9 cellular contexts compared by ENCODE assay signal in genomic region chr20:33561981-33562601, GRCh38.
A peak's percentile ranks its signal among the peaks of the same experiment; 100 is the strongest.
DNase-seq lines count a peak whose midpoint lies in the region; ATAC-seq, FAIRE-seq and TF ChIP-seq lines count a peak whose summit lies in the region.
"Had no signal": no experiment of that assay in that cellular context is flagged by ENCODE, and none has a peak within 500 bp of the region (broad histone marks: within the 10 kb centered on the region; RNA-seq: fewer than 3 reads in every experiment).

No MANE protein-coding gene starts in this region.

- peak overlapping the region; percentile 57 for H3K9ac ChIP-seq in keratinocyte (ENCODE audit: control insufficient read depth, extremely low read depth, insufficient read depth, low read length)

- no peaks in the 10 kb centered on the region for H3K9me1 ChIP-seq in keratinocyte (ENCODE audit: control insufficient read depth, extremely low read depth, insufficient read depth, low read length)

- peak overlapping the region; percentile 63 for H3K4me2 ChIP-seq in keratinocyte (ENCODE audit: control insufficient read depth, extremely low read depth, insufficient read depth, low read depth, low read length)

- H2AFZ ChIP-seq in keratinocyte (ENCODE audit: control insufficient read depth, low read length) = peak overlapping the region; percentile 5

- peak; percentile 74 for DNase-seq in GM04503 (ENCODE audit: low read depth)
- peak; percentile 98 for DNase-seq in NCI-H345 treated with DMSO at 0.1 percent for 48 hours (lab: John Stamatoyannopoulos, UW; ENCODE audit: unreplicated experiment)
- DNase-seq in T47D (ENCODE audit: low read depth in 1 of 2, low spot score in 1 of 2) = peak; percentile 36 to 88
- peak; percentile 68 for DNase-seq in keratinocyte (ENCODE audit: low read depth, low spot score)
- peak; percentile 68 for DNase-seq in stromal cell of bone marrow (ENCODE audit: low read depth)
- DNase-seq in stimulated activated naive CD8-positive, alpha-beta T cell treated with anti-CD3 and anti-CD28 coated beads, Interleukin-15, amount 100 ng/mL, for 72 hours = no peak
- DNase-seq: naive B cell had no signal

- TF ChIP-seq CTCF in keratinocyte (optimal IDR thresholded peaks at IDR 0.05 in 1 of 3, IDR thresholded peaks at IDR 0.05 in 1 of 3, conservative IDR thresholded peaks at IDR 0.05 in 1 of 3; ENCODE audit: extremely low read depth in 1 of 3, insufficient read depth in 2 of 3, low read length in 3 of 3) = no peak

- dilution Hi-C loops in keratinocyte (cut with MboI; ENCODE audit: extremely low pct_ligation_motif_present, low sequenced_read_pairs) = no loop called here

- H3K79me2 ChIP-seq in keratinocyte (ENCODE audit: control insufficient read depth, insufficient read depth, low read length) = no peaks in the 10 kb centered on the region

- FAIRE-seq in keratinocyte (lab: Jason Lieb, UNC) = peak; percentile 75

- no peaks in the 10 kb centered on the region for H3K9me3 ChIP-seq in keratinocyte (ENCODE audit: control insufficient read depth, low read depth, low read length)

- H3K27me3 ChIP-seq in keratinocyte (ENCODE audit: control insufficient read depth, extremely low read depth, insufficient read depth, low read length) = no peaks in the 10 kb centered on the region

- peaks cover 6% of the 10 kb centered on the region for H3K4me1 Mint-ChIP-seq in stimulated activated naive CD8-positive, alpha-beta T cell treated with anti-CD3 and anti-CD28 coated beads, Interleukin-15, amount 100 ng/mL, for 72 hours

- H3K4me3 ChIP-seq in keratinocyte (ENCODE audit: control insufficient read depth in 2 of 3, extremely low read depth in 1 of 3, insufficient read depth in 2 of 3, low read depth in 1 of 3, low read length in 3 of 3) = peak overlapping the region in 2 of 3 experiments; percentile 10 to 31

- H3K36me3 ChIP-seq in keratinocyte (ENCODE audit: control insufficient read depth in 2 of 2, extremely low read depth in 1 of 2, insufficient read depth in 2 of 2, low read length in 2 of 2) = no peaks in the 10 kb centered on the region

- ATAC-seq in HG03095 (IDR thresholded peaks at IDR 0.05; ENCODE audit: unreplicated experiment) (no peak), GM21447 (IDR thresholded peaks at IDR 0.05; ENCODE audit: unreplicated experiment) (no peak)
- no peak for ATAC-seq in stimulated activated naive CD8-positive, alpha-beta T cell treated with anti-CD3 and anti-CD28 coated beads, Interleukin-15, amount 100 ng/mL, for 72 hours

- H3K27ac Mint-ChIP-seq in stimulated activated naive CD8-positive, alpha-beta T cell treated with anti-CD3 and anti-CD28 coated beads, Interleukin-15, amount 100 ng/mL, for 72 hours = peak overlapping the region in 1 of 2 donors; percentile 81

- peak overlapping the region; percentile 31 for H3K27ac ChIP-seq in keratinocyte (ENCODE audit: control insufficient read depth, insufficient read depth, low read length)

- in situ Hi-C loops in T47D (cut with HindIII; ENCODE audit: low pct_unique_long_range_greater_than_20kb, low sequenced_read_pairs) = no loop called here

- no peaks in the 10 kb centered on the region for H4K20me1 ChIP-seq in keratinocyte (ENCODE audit: control insufficient read depth, extremely low read depth, insufficient read depth, low read length)

- no peak overlapping the region for H3K4me3 Mint-ChIP-seq in stimulated activated naive CD8-positive, alpha-beta T cell treated with anti-CD3 and anti-CD28 coated beads, Interleukin-15, amount 100 ng/mL, for 72 hours
- H3K4me3 Mint-ChIP-seq: naive B cell had no signal

- H3K9me3 Mint-ChIP-seq in stimulated activated naive CD8-positive, alpha-beta T cell treated with anti-CD3 and anti-CD28 coated beads, Interleukin-15, amount 100 ng/mL, for 72 hours = no peaks in the 10 kb centered on the region
- H3K9me3 Mint-ChIP-seq: naive B cell had no signal

- H3K4me1 ChIP-seq in keratinocyte (ENCODE audit: control insufficient read depth, extremely low read depth, insufficient read depth, low read length) = peaks cover 19% of the 10 kb centered on the region

- H3K27me3 Mint-ChIP-seq in stimulated activated naive CD8-positive, alpha-beta T cell treated with anti-CD3 and anti-CD28 coated beads, Interleukin-15, amount 100 ng/mL, for 72 hours = no peaks in the 10 kb centered on the region
- H3K27me3 Mint-ChIP-seq: naive B cell had no signal

Comparison
In these comparisons a context has a peak if more than half of its experiments do, and no peak if none do; other contexts are left out.
1. DNase-seq: peak in GM04503 (single experiment), NCI-H345 treated with DMSO at 0.1 percent for 48 hours (single experiment), T47D (2 of 2), keratinocyte (single experiment) and stromal cell of bone marrow (single experiment); none in stimulated activated naive CD8-positive, alpha-beta T cell treated with anti-CD3 and anti-CD28 coated beads, Interleukin-15, amount 100 ng/mL, for 72 hours (0 of 2).